18 cellular contexts compared by ENCODE assay signal in genomic region chr7:6403907-6404306, GRCh38. TPM values are rescaled to one million over a fixed set of nuclear protein-coding genes. Genes with fewer than 3 reads are reported as not detected.
DNase-seq lines count a peak whose midpoint lies in the region; ATAC-seq, FAIRE-seq and TF ChIP-seq lines count a peak whose summit lies in the region.
"Had no signal": no experiment of that assay in that cellular context is flagged by ENCODE, and none has a peak within 500 bp of the region (broad histone marks: within the 10 kb centered on the region; RNA-seq: fewer than 3 reads in every experiment).

No MANE protein-coding gene starts in this region.

- RAD21 ChIA-PET in GM12878 (lab: Charles Lee; ENCODE audit: unreplicated experiment): no interaction called here

- ATAC-seq in GM12878: no peak
- peak; percentile 19 for ATAC-seq in left lobe of liver
- ATAC-seq in upper lobe of right lung: peak; percentile 9
- ATAC-seq: left lung; stimulated activated memory B cell treated with anti-CD40 and anti-IgM and Interleukin-4, amounts not matched to agents 10 μg/mL and 1 μg/mL and 100 μg/mL, for 72 hours had no signal

- H3K9me3 ChIP-seq in GM12878 (replicated peaks; ENCODE audit: control insufficient read depth, insufficient read depth, low read length): no peaks in the 10 kb centered on the region
- no peaks in the 10 kb centered on the region for H3K9me3 ChIP-seq in upper lobe of right lung
- H3K9me3 ChIP-seq: left lung, right lobe of liver had no signal

- intact Hi-C loops in activated naive CD4-positive, alpha-beta T cell treated with anti-CD3 and anti-CD28 coated beads for 36 hours (cut with micrococcal nuclease): no loop called here
- intact Hi-C loops in GM12878 (cut with micrococcal nuclease; ENCODE audit: unreplicated experiment): no loop called here
- intact Hi-C loops in upper lobe of right lung (cut with DNase I): no loop called here

- no peak for TF ChIP-seq RAD21 in GM12878 (IDR thresholded peaks at IDR 0.05; ENCODE audit: insufficient read depth, low read depth, low read length)

- H3K9ac ChIP-seq in GM12878 (ENCODE audit: control insufficient read depth, insufficient read depth, low read length): no peak overlapping the region

- BruUV-seq in GM12878 (replicated peaks; lab: Mats Ljungman, UMichigan): no TSS peak

- peak overlapping the region; percentile 47 for H3K27ac Mint-ChIP-seq in activated naive CD4-positive, alpha-beta T cell treated with anti-CD3 and anti-CD28 coated beads for 36 hours
- H3K27ac Mint-ChIP-seq: stimulated activated memory B cell treated with anti-CD40 and anti-IgM and Interleukin-4, amounts not matched to agents 10 μg/mL and 1 μg/mL and 100 μg/mL, for 72 hours had no signal

- over 99% methylated on average over 7 of the region's 7 CpGs for WGBS in GM12878 (ENCODE audit: insufficient coverage, insufficient replicate concordance, low lambda C conversion rate, missing lambda C conversion rate)

- POLR2A ChIA-PET in GM12878 (lab: Charles Lee): no interaction called here

- no peak for TF ChIP-seq EP300 in GM12878 (IDR thresholded peaks at IDR 0.05; ENCODE audit: borderline replicate concordance in 1 of 2, control insufficient read depth in 1 of 2, low read depth in 2 of 2, low read length in 2 of 2)

- H4K20me1 ChIP-seq in GM12878 (ENCODE audit: control insufficient read depth, insufficient read depth): 0 out of 2 replicates have a peak, but pooled peaks cover 3% of the 10 kb centered on the region

- H3K27me3 Mint-ChIP-seq in activated naive CD4-positive, alpha-beta T cell treated with anti-CD3 and anti-CD28 coated beads for 36 hours (ENCODE audit: low read depth): no peaks in the 10 kb centered on the region
- H3K27me3 Mint-ChIP-seq: natural killer cell treated with Interleukin-12 subunit alpha and Interleukin-12 subunit beta and Interleukin-15 and Interleukin-18, amount 100 ng/mL, for 72 hours; stimulated activated memory B cell treated with anti-CD40 and anti-IgM and Interleukin-4, amounts not matched to agents 10 μg/mL and 1 μg/mL and 100 μg/mL, for 72 hours had no signal

- no peak for FAIRE-seq in GM12878 (lab: Jason Lieb, UNC)
- FAIRE-seq in H54 (lab: Jason Lieb, UNC): no peak

- peaks cover 37% of the 10 kb centered on the region for H3K36me3 Mint-ChIP-seq in activated naive CD4-positive, alpha-beta T cell treated with anti-CD3 and anti-CD28 coated beads for 36 hours (ENCODE audit: low read depth)

- no peak overlapping the region for H3K4me2 ChIP-seq in GM12878 (ENCODE audit: control insufficient read depth, insufficient read depth)

- H3K36me3 ChIP-seq in GM12878 (ENCODE audit: control insufficient read depth in 2 of 2, insufficient read depth in 2 of 2, low read length in 1 of 2) (peaks cover 21 to 26% of the 10 kb centered on the region in 2 experiments), upper lobe of right lung (peaks cover 91% of the 10 kb centered on the region)

- H2AFZ ChIP-seq in GM12878 (ENCODE audit: control insufficient read depth, low read depth, low read length): no peak overlapping the region

- no peaks in the 10 kb centered on the region for H3K27me3 ChIP-seq in GM12878 (replicated peaks in 1 of 2; ENCODE audit: control insufficient read depth in 2 of 2, insufficient read depth in 2 of 2, low read length in 1 of 2)
- H3K27me3 ChIP-seq in upper lobe of right lung: no peaks in the 10 kb centered on the region
- H3K27me3 ChIP-seq: left lung, right lobe of liver had no signal

- no peaks in the 10 kb centered on the region for H3K9me3 Mint-ChIP-seq in activated naive CD4-positive, alpha-beta T cell treated with anti-CD3 and anti-CD28 coated beads for 36 hours
- H3K9me3 Mint-ChIP-seq: activated T-helper 1 cell treated with anti-CD3 and anti-CD28 coated beads, Interleukin-12 subunit alpha, Interleukin-12 subunit beta, Interleukin-2, Interleukin-4 antibody, amounts not matched to agents 30 ng/mL and 10 ng/mL and 1 ng/mL, durations not matched to agents 14 hours and 24 hours and 36 hours; natural killer cell treated with Interleukin-12 subunit alpha and Interleukin-12 subunit beta and Interleukin-15 and Interleukin-18, amount 100 ng/mL, for 72 hours; stimulated activated memory B cell treated with anti-CD40 and anti-IgM and Interleukin-4, amounts not matched to agents 10 μg/mL and 1 μg/mL and 100 μg/mL, for 72 hours had no signal

- H3K4me3 Mint-ChIP-seq in activated naive CD4-positive, alpha-beta T cell treated with anti-CD3 and anti-CD28 coated beads for 36 hours: no peak overlapping the region
- H3K4me3 Mint-ChIP-seq: activated T-helper 1 cell treated with anti-CD3 and anti-CD28 coated beads, Interleukin-12 subunit alpha, Interleukin-12 subunit beta, Interleukin-2, Interleukin-4 antibody, amounts not matched to agents 30 ng/mL and 10 ng/mL and 1 ng/mL, durations not matched to agents 14 hours and 24 hours and 36 hours; natural killer cell treated with Interleukin-12 subunit alpha and Interleukin-12 subunit beta and Interleukin-15 and Interleukin-18, amount 100 ng/mL, for 72 hours; stimulated activated memory B cell treated with anti-CD40 and anti-IgM and Interleukin-4, amounts not matched to agents 10 μg/mL and 1 μg/mL and 100 μg/mL, for 72 hours had no signal

- H3K79me2 ChIP-seq in GM12878 (ENCODE audit: control insufficient read depth, insufficient read depth, low read length): peaks cover 6% of the 10 kb centered on the region

- H3K4me3 ChIP-seq in GM12878 (no peak overlapping the region), upper lobe of right lung (no peak overlapping the region)
- H3K4me3 ChIP-seq: left lung, right lobe of liver had no signal

- in situ Hi-C loops in GM12878 (cut with MboI): no loop called here

- peaks cover 2% of the 10 kb centered on the region for H3K4me1 Mint-ChIP-seq in activated naive CD4-positive, alpha-beta T cell treated with anti-CD3 and anti-CD28 coated beads for 36 hours (ENCODE audit: low read depth)

- H3K27ac ChIP-seq in GM12878 (ENCODE audit: control insufficient read depth, insufficient read depth) (no peak overlapping the region), upper lobe of right lung (no peak overlapping the region)
- H3K27ac ChIP-seq: left lung, right lobe of liver had no signal

- TF ChIP-seq POLR2A in GM12878 (IDR thresholded peaks at IDR 0.05; ENCODE audit: low read depth, low read length): peak; percentile 54
- TF ChIP-seq POLR2A in H54 (IDR thresholded peaks at IDR 0.05; ENCODE audit: low read depth, low read length): no peak

- SMC1A ChIA-PET in GM12878 (lab: Charles Lee; ENCODE audit: uncharacterized antibody, unreplicated experiment): no interaction called here

- no peak for DNase-seq in activated naive CD4-positive, alpha-beta T cell treated with anti-CD3 and anti-CD28 coated beads for 36 hours
- DNase-seq in activated naive CD4-positive, alpha-beta T cell treated with anti-CD3 and anti-CD28 coated beads, Interleukin-2, amount 50 U/mL, for 16 hours: no peak
- DNase-seq in GM12878 (ENCODE audit: low read depth, low spot score) (no peak), left lobe of liver (ENCODE audit: low spot score) (no peak), upper lobe of right lung (no peak), OCI-M2 (lab: John Stamatoyannopoulos, UW; ENCODE audit: unreplicated experiment) (no peak), H54 (ENCODE audit: insufficient read length, low spot score) (no peak), NCI-H2081 (lab: John Stamatoyannopoulos, UW) (no peak)
- DNase-seq: activated CD4-positive, alpha-beta T cell treated with anti-CD3 and anti-CD28 coated beads for 4 hours; Karpas-422; left lung; NCI-H187 treated with DMSO at 0.1 percent for 48 hours; NCI-H526 treated with DMSO at 0.1 percent for 48 hours; right lobe of liver; RPMI8226 had no signal

- H3K4me1 ChIP-seq in GM12878 (ENCODE audit: control insufficient read depth, insufficient read depth, low read length) (no peaks in the 10 kb centered on the region), upper lobe of right lung (peaks cover 12% of the 10 kb centered on the region)

- CTCF ChIA-PET in activated naive CD4-positive, alpha-beta T cell treated with anti-CD3 and anti-CD28 coated beads for 36 hours (lab: Charles Lee): no interaction called here
- CTCF ChIA-PET in GM12878 (lab: Yijun Ruan, JAX): no interaction called here

- no peak for TF ChIP-seq CTCF in GM12878 (IDR thresholded peaks at IDR 0.05 in 2 of 3, conservative IDR thresholded peaks at IDR 0.05 in 1 of 3; ENCODE audit: control insufficient read depth in 2 of 3, extremely low read depth in 1 of 3, insufficient read depth in 1 of 3, low read depth in 3 of 3, low read length in 3 of 3)
- no peak for TF ChIP-seq CTCF in upper lobe of right lung (IDR thresholded peaks at IDR 0.05)

RNA-seq across cellular contexts. Expression of gene RAC1, which starts 29.6 kb away (rescaled TPM):
- total RNA-seq in activated naive CD4-positive, alpha-beta T cell treated with anti-CD3 and anti-CD28 coated beads for 36 hours: 100 to 1,000 TPM; 144 to 145 TPM
- 40.3 and 46.2 TPM in 2 replicates for total RNA-seq in GM12878 (2013; cell fraction: nucleolus; rRNA removed)
- total RNA-seq in GM12878 (2014; rRNA removed): 56.1 and 72.7 TPM in 2 replicates
- 78.6 and 86.2 TPM in 2 replicates for total RNA-seq in GM12878 (2014; rRNA removed; fragmentation: Illumina TruSeq; extraction: Trizol)
- total RNA-seq in GM12878 (2021): 182 and 198 TPM in 2 replicates
- polyA plus RNA-seq in GM12878 (2011; ENCODE audit: low read depth): 52.0 TPM
- polyA plus RNA-seq in GM12878 (2011; rRNA removed): 198 and 244 TPM in 2 replicates
- 164 and 177 TPM in 2 replicates for polyA plus RNA-seq in GM12878 (2011; cell fraction: cytosol; rRNA removed)
- 88.5 and 98.3 TPM in 2 replicates for polyA plus RNA-seq in GM12878 (2011; cell fraction: nucleus; rRNA removed)
- 106 and 124 TPM in 2 replicates for polyA plus RNA-seq in GM12878 (2012)
- 158 and 160 TPM in 2 replicates for polyA plus RNA-seq in GM12878 (2014; fragmentation: Illumina TruSeq; extraction: Trizol)
- polyA plus RNA-seq in GM12878 (2014; fragmentation: Nextera tagmentation; extraction: Ambion mirVana): 100 to 1,000 TPM in 1 of 2 experiments, 10 to 100 TPM in 1; 59.5 to 189 TPM
- polyA plus RNA-seq in GM12878 (2014; rRNA removed): 148 and 172 TPM in 2 replicates
- polyA plus RNA-seq in GM12878 (2016; fragmentation: Nextera tagmentation; extraction: Ambion mirVana): 100 to 1,000 TPM in 1 of 2 experiments, 10 to 100 TPM in 1; 34.2 to 356 TPM
- polyA minus RNA-seq in GM12878 (2011; rRNA and poly(A)+ RNA removed): 154 and 200 TPM in 2 replicates
- polyA minus RNA-seq in GM12878 (2011; cell fraction: cytosol; rRNA and poly(A)+ RNA removed): 44.1 and 56.1 TPM in 2 replicates
- polyA minus RNA-seq in GM12878 (2011; cell fraction: nucleus; rRNA and poly(A)+ RNA removed): 17.7 and 36.4 TPM in 2 replicates
- total RNA-seq in left lobe of liver: 80.1 TPM
- 255 TPM for total RNA-seq in upper lobe of right lung

RNA-seq across cellular contexts. Expression of gene DAGLB, which starts 43.8 kb away (rescaled TPM):
- 10 to 100 TPM; 13.1 to 13.6 TPM for total RNA-seq in activated naive CD4-positive, alpha-beta T cell treated with anti-CD3 and anti-CD28 coated beads for 36 hours
- 35.2 and 40.8 TPM in 2 replicates for total RNA-seq in GM12878 (2013; cell fraction: nucleolus; rRNA removed)
- total RNA-seq in GM12878 (2014; rRNA removed) (7.4 and 9.5 TPM in 2 replicates), GM12878 (2014; rRNA removed; fragmentation: Illumina TruSeq; extraction: Trizol) (5.7 and 5.9 TPM in 2 replicates), GM12878 (2021) (12.4 and 13.3 TPM in 2 replicates), left lobe of liver (17.9 TPM), upper lobe of right lung (34.7 TPM)
- polyA plus RNA-seq in GM12878 (2011; ENCODE audit: low read depth): 6.4 TPM
- polyA plus RNA-seq in GM12878 (2011; rRNA removed) (5.1 and 12.8 TPM in 2 replicates), GM12878 (2014; fragmentation: Illumina TruSeq; extraction: Trizol) (2.7 and 6.2 TPM in 2 replicates), GM12878 (2014; fragmentation: Nextera tagmentation; extraction: Ambion mirVana) (1 to 10 TPM; 1.2 to 2.4 TPM), GM12878 (2014; rRNA removed) (10.5 and 10.8 TPM in 2 replicates), GM12878 (2016; fragmentation: Nextera tagmentation; extraction: Ambion mirVana) (10 to 100 TPM; 10.6 to 11.0 TPM)
- polyA plus RNA-seq in GM12878 (2011; cell fraction: cytosol; rRNA removed): 11.0 and 14.7 TPM in 2 replicates
- polyA plus RNA-seq in GM12878 (2011; cell fraction: nucleus; rRNA removed): 20.0 and 24.0 TPM in 2 replicates
- 5.2 and 6.5 TPM in 2 replicates for polyA plus RNA-seq in GM12878 (2012)
- polyA minus RNA-seq in GM12878 (2011; rRNA and poly(A)+ RNA removed): 17.5 and 30.1 TPM in 2 replicates
- polyA minus RNA-seq in GM12878 (2011; cell fraction: cytosol; rRNA and poly(A)+ RNA removed): 6.5 and 11.4 TPM in 2 replicates
- 13.7 and 21.4 TPM in 2 replicates for polyA minus RNA-seq in GM12878 (2011; cell fraction: nucleus; rRNA and poly(A)+ RNA removed)

RNA-seq across cellular contexts. Expression of gene FAM220A, which starts 55.1 kb away (rescaled TPM):
- total RNA-seq in activated naive CD4-positive, alpha-beta T cell treated with anti-CD3 and anti-CD28 coated beads for 36 hours: 10 to 100 TPM in 1 of 2 experiments, 1 to 10 TPM in 1; 8.1 to 14.7 TPM
- total RNA-seq in GM12878 (2013; cell fraction: nucleolus; rRNA removed): 3.9 and 7.7 TPM in 2 replicates
- total RNA-seq in GM12878 (2014; rRNA removed) (12.0 and 14.3 TPM in 2 replicates), GM12878 (2014; rRNA removed; fragmentation: Illumina TruSeq; extraction: Trizol) (9.7 and 10.4 TPM in 2 replicates), GM12878 (2021) (13.1 and 14.7 TPM in 2 replicates), left lobe of liver (4.7 TPM), upper lobe of right lung (10.7 TPM)
- 24.1 TPM for polyA plus RNA-seq in GM12878 (2011; ENCODE audit: low read depth)
- polyA plus RNA-seq in GM12878 (2011; rRNA removed) (12.3 and 15.5 TPM in 2 replicates), GM12878 (2014; fragmentation: Illumina TruSeq; extraction: Trizol) (9.8 and 11.6 TPM in 2 replicates), GM12878 (2014; fragmentation: Nextera tagmentation; extraction: Ambion mirVana) (1 to 10 TPM; 1.4 to 3.3 TPM), GM12878 (2014; rRNA removed) (9.4 and 9.5 TPM in 2 replicates), GM12878 (2016; fragmentation: Nextera tagmentation; extraction: Ambion mirVana) (10 to 100 TPM; 10.9 to 13.8 TPM)
- 10.1 and 18.2 TPM in 2 replicates for polyA plus RNA-seq in GM12878 (2011; cell fraction: cytosol; rRNA removed)
- polyA plus RNA-seq in GM12878 (2011; cell fraction: nucleus; rRNA removed): 4.2 and 4.6 TPM in 2 replicates
- polyA plus RNA-seq in GM12878 (2012): 7.6 and 10.9 TPM in 2 replicates
- 9.7 and 10.1 TPM in 2 replicates for polyA minus RNA-seq in GM12878 (2011; rRNA and poly(A)+ RNA removed)
- 5.1 and 6.8 TPM in 2 replicates for polyA minus RNA-seq in GM12878 (2011; cell fraction: cytosol; rRNA and poly(A)+ RNA removed)
- 3.1 and 12.0 TPM in 2 replicates for polyA minus RNA-seq in GM12878 (2011; cell fraction: nucleus; rRNA and poly(A)+ RNA removed)
